ENCODE assay signal across 13 cellular contexts in the genomic region with DNA sequence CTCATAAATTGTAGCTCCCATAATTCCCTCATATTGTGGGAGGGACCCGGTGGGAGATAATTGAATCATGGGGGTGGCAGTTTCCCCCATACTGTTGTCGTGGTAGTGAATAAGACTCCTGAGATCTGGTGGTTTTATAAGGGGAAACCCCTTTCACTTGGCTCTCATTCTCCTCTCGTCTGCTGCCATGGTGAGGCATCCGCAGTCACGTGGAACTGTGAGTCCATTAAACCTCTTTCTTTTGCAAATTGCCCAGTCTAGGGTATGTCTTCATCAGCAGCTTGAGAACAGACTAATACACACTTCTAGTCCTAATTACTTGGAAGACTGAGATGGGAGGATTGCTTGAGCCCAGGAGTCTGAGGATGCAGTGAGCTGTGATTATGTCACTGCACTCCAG.
DNase-seq lines count a peak whose midpoint lies in the region; TF ChIP-seq lines count a peak whose summit lies in the region.
"Had no signal": no experiment of that assay in that cellular context is flagged by ENCODE, and none has a peak within 500 bp of the region (broad histone marks: within the 10 kb centered on the region; RNA-seq: fewer than 3 reads in every experiment).

No MANE protein-coding gene starts in this region.

- peaks cover 6 to 11% of the 10 kb centered on the region in 2 experiments; a peak in 3 of 4 replicates for H3K4me1 ChIP-seq in SK-N-SH (ENCODE audit: control insufficient read depth in 1 of 2, insufficient read depth in 2 of 2, low read depth in 1 of 2, low read length in 1 of 2)
- peaks cover 20% of the 10 kb centered on the region for H3K4me1 ChIP-seq in suprapubic skin
- H3K4me1 ChIP-seq: parathyroid adenoma had no signal

- H3K27ac ChIP-seq in SK-N-SH (ENCODE audit: low read depth in 2 of 2, low read length in 1 of 2), result peak overlapping the region; percentile 79 to 92; a peak in 3 of 4 replicates
- no peak overlapping the region for H3K27ac ChIP-seq in suprapubic skin
- H3K27ac ChIP-seq: parathyroid adenoma had no signal

- TF ChIP-seq POLR2A in suprapubic skin (IDR thresholded peaks at IDR 0.05), result no peak

- H3K27me3 ChIP-seq in SK-N-SH (ENCODE audit: insufficient read depth) (no peaks in the 10 kb centered on the region), suprapubic skin (no peaks in the 10 kb centered on the region)

- H3K4me2 ChIP-seq in SK-N-SH, result peak overlapping the region; percentile 11

- no peaks in the 10 kb centered on the region for H4K20me1 ChIP-seq in SK-N-SH (ENCODE audit: insufficient read depth)

- no peak for TF ChIP-seq RAD21 in SK-N-SH (IDR thresholded peaks at IDR 0.05; ENCODE audit: low read length)

- CTCF ChIA-PET in SK-N-SH (lab: Yijun Ruan, JAX), result interaction anchor here (1.6 kb wide), 1 partner anchor 22 kb away, joined by 3 read pairs; no protein-coding TSS in a partner anchor

- no peak overlapping the region for H3K4me3 ChIP-seq in SK-N-SH (ENCODE audit: low read depth in 2 of 2, low read length in 1 of 2)
- H3K4me3 ChIP-seq in fibroblast of mammary gland (ENCODE audit: control insufficient read depth, low read depth, low read length), result no peak overlapping the region
- H3K4me3 ChIP-seq in suprapubic skin, result no peak overlapping the region

- POLR2A ChIA-PET in SK-N-SH (lab: Yijun Ruan, JAX), result no interaction called here

- H3K36me3 ChIP-seq in SK-N-SH (replicated peaks in 1 of 2; ENCODE audit: control insufficient read depth in 1 of 2, insufficient read depth in 2 of 2, low read length in 1 of 2) (no peaks in the 10 kb centered on the region), suprapubic skin (no peaks in the 10 kb centered on the region)

- H3K9me3 ChIP-seq in SK-N-SH (no peaks in the 10 kb centered on the region), suprapubic skin (no peaks in the 10 kb centered on the region)

- peak overlapping the region; percentile 23; the same call in 1 of the 2 replicates for H2AFZ ChIP-seq in SK-N-SH (ENCODE audit: low read depth)
- H2AFZ ChIP-seq: parathyroid adenoma had no signal

- DNase-seq in activated CD4-positive, alpha-beta T cell treated with anti-CD3 and anti-CD28 coated beads, Interleukin-2, amount 50 U/mL, for 48 hours, result peak; percentile 17 to 33
- DNase-seq in activated CD4-positive, alpha-beta T cell treated with anti-CD3 and anti-CD28 coated beads for 1 hour, result no peak
- DNase-seq in SK-N-SH (no peak), fibroblast of mammary gland (ENCODE audit: low read depth) (peak; percentile 75), suprapubic skin (ENCODE audit: low spot score in 2 of 2) (no peak), NOMO-1 treated with dmso at 0.1 percent for 144 hours (lab: John Stamatoyannopoulos, UW; ENCODE audit: unreplicated experiment) (no peak), NCI-H128 (lab: John Stamatoyannopoulos, UW; ENCODE audit: unreplicated experiment) (no peak)
- peak; percentile 5 to 13 for DNase-seq in stimulated activated CD8-positive, alpha-beta memory T cell treated with anti-CD3 and anti-CD28 coated beads, Interleukin-2, amount 100 ng/mL, for 48 hours (ENCODE audit: low read depth in 2 of 2)
- DNase-seq: activated effector memory CD4-positive, alpha-beta T cell treated with Interleukin-2 at 50 U/mL for 16 hours; GDM1; MM.1S; NCI-H69 had no signal

- TF ChIP-seq CTCF in SK-N-SH (IDR thresholded peaks at IDR 0.05) (no peak), fibroblast of mammary gland (conservative IDR thresholded peaks at IDR 0.05; ENCODE audit: control insufficient read depth, insufficient read depth, low read depth, low read length) (no peak), suprapubic skin (IDR thresholded peaks at IDR 0.05) (no peak)

- no peaks in the 10 kb centered on the region for H3K9me2 ChIP-seq in SK-N-SH

- WGBS in SK-N-SH (ENCODE audit: low lambda C conversion rate), result 28% methylated on average over 5 of the region's 5 CpGs
- 48% methylated on average over 4 of the region's 5 CpGs for WGBS in suprapubic skin

- no peaks in the 10 kb centered on the region for H3K79me2 ChIP-seq in SK-N-SH (ENCODE audit: insufficient read depth)
- H3K79me2 ChIP-seq: parathyroid adenoma had no signal

- TF ChIP-seq EP300 in SK-N-SH (IDR thresholded peaks at IDR 0.05; ENCODE audit: borderline replicate concordance in 1 of 2, low read depth in 1 of 2, low read length in 1 of 2) (no peak), suprapubic skin (IDR thresholded peaks at IDR 0.05) (no peak)

- peak overlapping the region; percentile 58; the same call in 1 of the 2 replicates for H3K9ac ChIP-seq in SK-N-SH
- H3K9ac ChIP-seq: parathyroid adenoma had no signal

- peaks cover 26% of the 10 kb centered on the region for H3F3A ChIP-seq in SK-N-SH (replicated peaks; ENCODE audit: insufficient read depth)

TF ChIP-seq in SK-N-SH, 30 proteins besides CTCF, POLR2A, EP300 and RAD21:
- no peak for TF ChIP-seq TAF1 (IDR thresholded peaks at IDR 0.05; ENCODE audit: borderline replicate concordance, low read depth, low read length)
- TF ChIP-seq, protein P1, sequence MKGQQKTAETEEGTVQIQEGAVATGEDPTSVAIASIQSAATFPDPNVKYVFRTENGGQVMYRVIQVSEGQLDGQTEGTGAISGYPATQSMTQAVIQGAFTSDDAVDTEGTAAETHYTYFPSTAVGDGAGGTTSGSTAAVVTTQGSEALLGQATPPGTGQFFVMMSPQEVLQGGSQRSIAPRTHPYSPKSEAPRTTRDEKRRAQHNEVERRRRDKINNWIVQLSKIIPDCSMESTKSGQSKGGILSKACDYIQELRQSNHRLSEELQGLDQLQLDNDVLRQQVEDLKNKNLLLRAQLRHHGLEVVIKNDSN (IDR thresholded peaks at IDR 0.05; ENCODE audit: borderline replicate concordance, low read depth), result peak; percentile 61; the same call in 1 of the 2 replicates
- TF ChIP-seq, protein P2, sequence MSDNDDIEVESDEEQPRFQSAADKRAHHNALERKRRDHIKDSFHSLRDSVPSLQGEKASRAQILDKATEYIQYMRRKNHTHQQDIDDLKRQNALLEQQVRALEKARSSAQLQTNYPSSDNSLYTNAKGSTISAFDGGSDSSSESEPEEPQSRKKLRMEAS (IDR thresholded peaks at IDR 0.05; ENCODE audit: low read depth), result peak; percentile 30; the same call in 1 of the 2 replicates

Comparison
In these comparisons a context has a peak if more than half of its experiments do, and no peak if none do; other contexts are left out.
1. DNase-seq: peak in activated CD4-positive, alpha-beta T cell treated with anti-CD3 and anti-CD28 coated beads, Interleukin-2, amount 50 U/mL, for 48 hours (2 of 2), fibroblast of mammary gland (single experiment) and stimulated activated CD8-positive, alpha-beta memory T cell treated with anti-CD3 and anti-CD28 coated beads, Interleukin-2, amount 100 ng/mL, for 48 hours (2 of 2); none in activated CD4-positive, alpha-beta T cell treated with anti-CD3 and anti-CD28 coated beads for 1 hour (single experiment), SK-N-SH (single experiment), suprapubic skin (0 of 2), NOMO-1 treated with dmso at 0.1 percent for 144 hours (single experiment) and NCI-H128 (single experiment).